12 cellular contexts compared by ENCODE assay signal in the genomic region with DNA sequence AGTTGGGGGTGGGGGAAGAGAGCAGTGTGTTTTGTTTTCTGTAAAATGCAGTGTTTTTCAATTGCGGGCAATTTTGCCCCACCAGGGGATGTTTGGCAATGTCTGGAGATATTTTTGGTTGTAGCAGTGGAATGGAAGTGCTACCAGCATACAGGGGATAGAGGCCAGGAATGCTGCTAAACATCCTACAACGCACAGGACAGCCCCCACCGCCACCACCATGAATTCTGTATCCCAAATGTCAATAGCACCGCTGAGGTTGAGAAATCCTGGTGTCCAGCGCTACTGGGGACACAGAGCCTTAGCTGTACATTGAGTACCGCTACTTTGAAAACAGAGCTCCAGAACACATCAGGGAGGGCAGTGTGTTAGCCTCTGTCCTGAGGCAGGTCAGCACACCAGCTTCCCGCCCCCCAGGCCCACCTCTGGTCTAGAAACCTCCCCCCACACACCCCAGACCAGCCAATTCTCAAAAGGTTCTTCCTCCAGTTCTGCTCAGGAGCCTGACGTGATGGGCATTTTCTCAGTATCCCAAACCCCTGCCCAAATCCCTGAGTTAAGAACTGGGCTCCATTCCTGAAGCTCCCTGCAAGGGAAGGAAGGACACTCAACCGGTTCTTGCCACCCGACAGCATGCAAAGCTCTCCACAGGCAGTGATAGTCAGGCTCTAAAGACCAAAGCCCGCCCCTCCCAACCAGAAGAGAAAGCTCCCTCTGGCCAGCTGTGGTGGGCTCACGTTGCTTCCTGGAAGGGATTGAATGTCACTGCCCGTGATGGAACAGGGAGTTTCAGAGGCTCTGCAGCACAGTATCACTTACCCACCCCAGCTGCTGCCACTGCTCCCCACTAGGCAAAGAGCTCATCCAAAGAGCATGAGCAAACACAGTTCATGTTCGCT.
DNase-seq lines count a peak whose midpoint lies in the region; ATAC-seq and TF ChIP-seq lines count a peak whose summit lies in the region.
"Had no signal": no experiment of that assay in that cellular context is flagged by ENCODE, and none has a peak within 500 bp of the region (broad histone marks: within the 10 kb centered on the region; RNA-seq: fewer than 3 reads in every experiment).

No MANE protein-coding gene starts in this region.

- H3K27ac Mint-ChIP-seq in endodermal cell (peak overlapping the region; percentile 53), natural killer cell (no peak overlapping the region)

- DNase-seq in NCI-H1436 (lab: John Stamatoyannopoulos, UW) (peak; percentile 3), NCI-H1436 treated with DMSO at 0.1 percent for 48 hours (lab: John Stamatoyannopoulos, UW) (no peak), NCI-H524 (lab: John Stamatoyannopoulos, UW) (peak; percentile 98 to 99), endodermal cell (peak; percentile 89), smooth muscle cell of the brain vasculature (ENCODE audit: low read depth, low spot score) (peak; percentile 36), natural killer cell (no peak), globus pallidus (ENCODE audit: low spot score) (no peak)
- DNase-seq: activated naive CD4-positive, alpha-beta T cell; cerebellar nuclear complex; left lung; NCI-H446 had no signal

- H3K9me3 Mint-ChIP-seq in endodermal cell = no peaks in the 10 kb centered on the region
- H3K9me3 Mint-ChIP-seq in natural killer cell = no peaks in the 10 kb centered on the region

- no peak for ATAC-seq in natural killer cell
- ATAC-seq in GM21825 (IDR thresholded peaks at IDR 0.05; ENCODE audit: unreplicated experiment) = no peak
- ATAC-seq: left lung had no signal

- H3K4me1 ChIP-seq in endodermal cell (ENCODE audit: control insufficient read depth, insufficient read depth, low read length) = no peaks in the 10 kb centered on the region

- H3K4me3 ChIP-seq in endodermal cell (ENCODE audit: low read length) = no peak overlapping the region
- H3K4me3 ChIP-seq: left lung had no signal

- no peaks in the 10 kb centered on the region for H3K9me3 ChIP-seq in endodermal cell (ENCODE audit: control insufficient read depth, low read length)
- H3K9me3 ChIP-seq: left lung had no signal

- no peak overlapping the region for H3K4me3 Mint-ChIP-seq in endodermal cell
- no peak overlapping the region for H3K4me3 Mint-ChIP-seq in natural killer cell

- no peaks in the 10 kb centered on the region for H3K27me3 Mint-ChIP-seq in endodermal cell (ENCODE audit: insufficient read depth)
- H3K27me3 Mint-ChIP-seq in natural killer cell (ENCODE audit: low read depth in 2 of 2) = peaks cover 0 to 9% of the 10 kb centered on the region in 2 donors

- H3K27me3 ChIP-seq in endodermal cell (ENCODE audit: control insufficient read depth, insufficient read depth, low read length, poor library complexity, severe bottlenecking) = no peaks in the 10 kb centered on the region
- H3K27me3 ChIP-seq: left lung had no signal

- no peaks in the 10 kb centered on the region for H3K36me3 ChIP-seq in endodermal cell (ENCODE audit: control insufficient read depth, insufficient read depth, low read length)
- H3K36me3 ChIP-seq: left lung had no signal

- no peaks in the 10 kb centered on the region for H3K36me3 Mint-ChIP-seq in endodermal cell (ENCODE audit: low read depth)
- H3K36me3 Mint-ChIP-seq in natural killer cell = no peaks in the 10 kb centered on the region

- no peak overlapping the region for H3K27ac ChIP-seq in endodermal cell (ENCODE audit: low read depth, low read length)

- H3K4me1 Mint-ChIP-seq in endodermal cell = peaks cover 41% of the 10 kb centered on the region
- H3K4me1 Mint-ChIP-seq in natural killer cell = peaks cover 10 to 11% of the 10 kb centered on the region in 2 donors

- WGBS in endodermal cell (ENCODE audit: insufficient coverage in 1 of 2, insufficient read length in 1 of 2), 2 experiments = 69 to 77% methylated on average over 11 to 14 of the region's 14 CpGs

- intact Hi-C loops in natural killer cell (cut with micrococcal nuclease) = no loop called here

- TF ChIP-seq CTCF in endodermal cell (conservative IDR thresholded peaks at IDR 0.05) = no peak
- no peak for TF ChIP-seq CTCF in natural killer cell (IDR thresholded peaks at IDR 0.05)

- H3K9ac ChIP-seq in endodermal cell (ENCODE audit: extremely low read depth, low read length, poor library complexity, severe bottlenecking) = no peak overlapping the region

Comparison
In these comparisons a context has a peak if more than half of its experiments do, and no peak if none do; other contexts are left out.
1. DNase-seq: peak in NCI-H1436 (single experiment), NCI-H524 (2 of 2), endodermal cell (single experiment) and smooth muscle cell of the brain vasculature (single experiment); none in NCI-H1436 treated with DMSO at 0.1 percent for 48 hours (single experiment), natural killer cell (single experiment) and globus pallidus (single experiment).